Comparison of ENCODE assay signal across 8 cellular contexts in genomic region chr3:196643201-196643749, GRCh38. TPM values are rescaled to one million over a fixed set of nuclear protein-coding genes. Genes with fewer than 3 reads are reported as not detected.
A peak's percentile ranks its signal among the peaks of the same experiment; 100 is the strongest.
DNase-seq lines count a peak whose midpoint lies in the region; ATAC-seq and TF ChIP-seq lines count a peak whose summit lies in the region.

No MANE protein-coding gene starts in this region.

- H3K36me3 ChIP-seq in right atrium auricular region, result no peaks in the 10 kb centered on the region
- no peaks in the 10 kb centered on the region for H3K36me3 ChIP-seq in psoas muscle (ENCODE audit: insufficient read depth in 1 of 2, low read depth in 1 of 2)

- H3K27me3 Mint-ChIP-seq in immature natural killer cell (ENCODE audit: low read depth in 3 of 3), result peaks cover 11 to 16% (median 12%) of the 10 kb centered on the region in 3 donors

- H3K9me3 ChIP-seq in right atrium auricular region, result no peaks in the 10 kb centered on the region
- H3K9me3 ChIP-seq in psoas muscle, result no peaks in the 10 kb centered on the region

- ATAC-seq in left ventricle myocardium superior, result peak; percentile 10
- peak; percentile 65 for ATAC-seq in HG02885 (IDR thresholded peaks at IDR 0.05; ENCODE audit: poor library complexity, unreplicated experiment)
- ATAC-seq in psoas muscle, result no peak

- H3K27ac Mint-ChIP-seq in immature natural killer cell, result peak overlapping the region; percentile 88 to 100 (median 98)

- intact Hi-C loops in left ventricle myocardium superior (cut with micrococcal nuclease) (no loop called here), psoas muscle (cut with DNase I) (no loop called here)

- H3K27me3 ChIP-seq in right atrium auricular region, result peaks cover 0 to 8% of the 10 kb centered on the region in 2 donors
- H3K27me3 ChIP-seq in psoas muscle (ENCODE audit: insufficient read depth in 3 of 3, low read length in 2 of 3), result peaks cover 0 to 31% (median 3%) of the 10 kb centered on the region in 3 donors

- no peak overlapping the region for H3K27ac ChIP-seq in right atrium auricular region
- H3K27ac ChIP-seq in psoas muscle, result no peak overlapping the region

- H3K36me3 Mint-ChIP-seq in immature natural killer cell, result peaks cover 3 to 29% (median 9%) of the 10 kb centered on the region in 3 donors

- H3K9me3 Mint-ChIP-seq in immature natural killer cell, result no peaks in the 10 kb centered on the region

- H3K4me1 Mint-ChIP-seq in immature natural killer cell, result peaks cover 91 to 96% of the 10 kb centered on the region in 2 donors

- H3K4me1 ChIP-seq in right atrium auricular region, result peaks cover 0 to 9% of the 10 kb centered on the region in 2 donors
- no peaks in the 10 kb centered on the region for H3K4me1 ChIP-seq in psoas muscle

- TF ChIP-seq CTCF in right atrium auricular region (IDR thresholded peaks at IDR 0.05) (no peak), psoas muscle (IDR thresholded peaks at IDR 0.05) (no peak)

- 76 to 79% (median 78%) methylated on average over 13 of the region's 13 CpGs for WGBS in psoas muscle, 3 donors

- peak overlapping the region; percentile 86 to 98 (median 91) for H3K4me3 Mint-ChIP-seq in immature natural killer cell

- H3K4me3 ChIP-seq in right atrium auricular region (no peak overlapping the region), psoas muscle (no peak overlapping the region)

- DNase-seq in left ventricle myocardium superior (no peak), right atrium auricular region (ENCODE audit: low spot score) (no peak), OCI-M1 (lab: John Stamatoyannopoulos, UW) (peak; percentile 32), immature natural killer cell (peak; percentile 86 to 90 (median 87)), putamen (ENCODE audit: low spot score) (no peak), globus pallidus (ENCODE audit: low spot score) (no peak), psoas muscle (no peak)

RNA-seq across cellular contexts. Expression of gene NRROS, which starts 3.8 kb away (rescaled TPM):
- 2.3 TPM for total RNA-seq in left ventricle myocardium superior
- 1 to 10 TPM; 2.4 to 4.8 TPM for total RNA-seq in right atrium auricular region
- 10 to 100 TPM in 1 of 3 donors, 1 to 10 TPM in 2; 6.3 to 14.1 (median 8.0) TPM for polyA plus RNA-seq in immature natural killer cell
- total RNA-seq in psoas muscle, result 1 to 10 TPM; 1.9 to 3.0 (median 2.6) TPM
- polyA plus RNA-seq in psoas muscle, result 1 to 10 TPM in 1 of 3 donors, under 1 TPM in 2; 0.83 to 1.7 (median 0.83) TPM

Comparison
In these comparisons a context has a peak if more than half of its experiments do, and no peak if none do; other contexts are left out.
1. ATAC-seq: peak in left ventricle myocardium superior (single experiment) and HG02885 (single experiment); none in psoas muscle (0 of 4).
2. DNase-seq: peak in OCI-M1 (single experiment) and immature natural killer cell (3 of 3); none in left ventricle myocardium superior (single experiment), right atrium auricular region (single experiment), putamen (single experiment), globus pallidus (single experiment) and psoas muscle (0 of 2).